ENCODE assay signal across 1 cellular context in the genomic region with DNA sequence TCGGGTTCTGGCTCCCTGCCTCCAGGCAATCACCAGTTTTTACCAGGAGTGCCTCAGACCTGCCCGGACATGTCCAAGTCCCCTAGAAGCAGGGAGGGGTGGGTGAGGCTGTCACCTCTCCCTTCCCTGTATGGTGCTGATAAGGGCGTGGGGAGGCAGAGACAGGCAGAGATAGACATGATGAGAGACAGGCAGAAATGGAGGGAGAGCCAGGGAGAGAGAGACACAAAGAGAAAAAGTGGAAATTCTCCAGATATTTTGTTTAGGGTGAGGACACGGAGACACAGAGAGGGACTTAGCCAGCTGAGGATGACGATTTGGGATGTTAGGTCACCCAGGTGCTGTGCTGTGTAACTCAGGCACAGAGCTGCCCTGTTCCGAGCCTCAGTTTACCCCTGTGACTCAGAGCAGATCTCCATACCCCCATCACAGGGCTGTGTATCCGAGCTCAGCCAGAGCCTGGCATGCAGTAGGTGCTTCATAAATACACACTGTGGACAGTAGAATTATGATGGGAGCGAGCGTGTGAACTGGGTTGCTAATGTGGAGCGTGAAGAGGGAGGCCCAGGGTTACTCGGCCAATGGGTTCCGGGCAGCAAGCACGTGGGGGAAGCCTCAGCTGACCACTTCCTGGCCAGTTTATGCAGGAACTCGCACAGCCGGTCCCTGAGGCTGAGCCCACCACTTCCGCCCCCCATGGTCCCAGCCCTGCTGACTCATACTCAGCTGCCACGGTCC.
A peak's percentile ranks its signal among the peaks of the same experiment; 100 is the strongest.
TF ChIP-seq lines count a peak whose summit lies in the region.

No MANE protein-coding gene starts in this region.

TF ChIP-seq in HEK293, 187 proteins besides CTCF, POLR2A, EP300 and RAD21 (continued from another document and continues in another):
- TF ChIP-seq REST (tag by site-specific recombination; IDR thresholded peaks at IDR 0.05) (peak; percentile 48), ZNF530 (tag by site-specific recombination; IDR thresholded peaks at IDR 0.05; ENCODE audit: low read depth) (no peak), ZNF155 (tag by site-specific recombination; IDR thresholded peaks at IDR 0.05) (no peak), ZNF548 (tag by site-specific recombination; IDR thresholded peaks at IDR 0.05) (no peak), ZNF221 (tag by site-specific recombination; IDR thresholded peaks at IDR 0.05; ENCODE audit: borderline replicate concordance) (no peak), KLF8 (tag by site-specific recombination; IDR thresholded peaks at IDR 0.05) (no peak), ZNF76 (tag by site-specific recombination; IDR thresholded peaks at IDR 0.05; ENCODE audit: borderline replicate concordance, low read depth) (no peak; the same call in 1 of the 2 replicates), ZNF266 (tag by site-specific recombination; IDR thresholded peaks at IDR 0.05; ENCODE audit: low read depth) (no peak), ZNF354C (tag by site-specific recombination; IDR thresholded peaks at IDR 0.05; ENCODE audit: borderline replicate concordance, low read depth) (no peak), ZNF324 (tag by site-specific recombination; IDR thresholded peaks at IDR 0.05) (peak; percentile 53; the same call in 1 of the 2 replicates), KLF1 (tag by site-specific recombination; IDR thresholded peaks at IDR 0.05) (peak; percentile 96), ZBTB44 (tag by site-specific recombination; IDR thresholded peaks at IDR 0.05) (no peak), ZNF626 (tag by site-specific recombination; IDR thresholded peaks at IDR 0.05) (no peak), ZNF521 (tag by site-specific recombination; IDR thresholded peaks at IDR 0.05) (no peak), ZNF473 (tag by site-specific recombination; IDR thresholded peaks at IDR 0.05) (no peak), ZFP69B (tag by site-specific recombination; IDR thresholded peaks at IDR 0.05) (peak; percentile 66), ZNF132 (tag by site-specific recombination; IDR thresholded peaks at IDR 0.05; ENCODE audit: borderline replicate concordance) (no peak), HIC1 (tag by site-specific recombination; IDR thresholded peaks at IDR 0.05) (no peak), SCRT1 (tag by site-specific recombination; IDR thresholded peaks at IDR 0.05; ENCODE audit: borderline replicate concordance) (no peak), ZNF311 (tag by site-specific recombination; IDR thresholded peaks at IDR 0.05; ENCODE audit: borderline replicate concordance) (no peak), SP3 (tag by site-specific recombination; IDR thresholded peaks at IDR 0.05) (no peak; the same call in 1 of the 2 replicates), ZNF707 (tag by site-specific recombination; IDR thresholded peaks at IDR 0.05) (peak; percentile 95), ZNF394 (tag by site-specific recombination; IDR thresholded peaks at IDR 0.05; ENCODE audit: borderline replicate concordance) (no peak; the same call in 1 of the 2 replicates), KLF10 (tag by site-specific recombination; IDR thresholded peaks at IDR 0.05) (no peak), ZBTB48 (tag by site-specific recombination; IDR thresholded peaks at IDR 0.05) (peak; percentile 89), ZNF792 (tag by site-specific recombination; IDR thresholded peaks at IDR 0.05) (peak; percentile 97), GLI2 (tag by site-specific recombination; IDR thresholded peaks at IDR 0.05; ENCODE audit: borderline replicate concordance, low read depth) (no peak), ZNF670 (tag by site-specific recombination; IDR thresholded peaks at IDR 0.05; ENCODE audit: low read depth) (no peak; the same call in 1 of the 2 replicates), ZSCAN23 (tag by site-specific recombination; IDR thresholded peaks at IDR 0.05) (no peak), KLF7 (tag by site-specific recombination; IDR thresholded peaks at IDR 0.05; ENCODE audit: borderline replicate concordance) (no peak), GLIS1 (tag by site-specific recombination; IDR thresholded peaks at IDR 0.05) (peak; percentile 86), ZNF398 (tag by site-specific recombination; IDR thresholded peaks at IDR 0.05) (peak; percentile 99), ZBTB1 (tag by site-specific recombination; IDR thresholded peaks at IDR 0.05) (no peak), ZNF433 (tag by site-specific recombination; IDR thresholded peaks at IDR 0.05; ENCODE audit: low read depth) (no peak), ZNF660 (tag by site-specific recombination; IDR thresholded peaks at IDR 0.05) (peak; percentile 43; the same call in 1 of the 2 replicates), OSR2 (tag by site-specific recombination; IDR thresholded peaks at IDR 0.05) (no peak)
- TF ChIP-seq, protein P1, sequence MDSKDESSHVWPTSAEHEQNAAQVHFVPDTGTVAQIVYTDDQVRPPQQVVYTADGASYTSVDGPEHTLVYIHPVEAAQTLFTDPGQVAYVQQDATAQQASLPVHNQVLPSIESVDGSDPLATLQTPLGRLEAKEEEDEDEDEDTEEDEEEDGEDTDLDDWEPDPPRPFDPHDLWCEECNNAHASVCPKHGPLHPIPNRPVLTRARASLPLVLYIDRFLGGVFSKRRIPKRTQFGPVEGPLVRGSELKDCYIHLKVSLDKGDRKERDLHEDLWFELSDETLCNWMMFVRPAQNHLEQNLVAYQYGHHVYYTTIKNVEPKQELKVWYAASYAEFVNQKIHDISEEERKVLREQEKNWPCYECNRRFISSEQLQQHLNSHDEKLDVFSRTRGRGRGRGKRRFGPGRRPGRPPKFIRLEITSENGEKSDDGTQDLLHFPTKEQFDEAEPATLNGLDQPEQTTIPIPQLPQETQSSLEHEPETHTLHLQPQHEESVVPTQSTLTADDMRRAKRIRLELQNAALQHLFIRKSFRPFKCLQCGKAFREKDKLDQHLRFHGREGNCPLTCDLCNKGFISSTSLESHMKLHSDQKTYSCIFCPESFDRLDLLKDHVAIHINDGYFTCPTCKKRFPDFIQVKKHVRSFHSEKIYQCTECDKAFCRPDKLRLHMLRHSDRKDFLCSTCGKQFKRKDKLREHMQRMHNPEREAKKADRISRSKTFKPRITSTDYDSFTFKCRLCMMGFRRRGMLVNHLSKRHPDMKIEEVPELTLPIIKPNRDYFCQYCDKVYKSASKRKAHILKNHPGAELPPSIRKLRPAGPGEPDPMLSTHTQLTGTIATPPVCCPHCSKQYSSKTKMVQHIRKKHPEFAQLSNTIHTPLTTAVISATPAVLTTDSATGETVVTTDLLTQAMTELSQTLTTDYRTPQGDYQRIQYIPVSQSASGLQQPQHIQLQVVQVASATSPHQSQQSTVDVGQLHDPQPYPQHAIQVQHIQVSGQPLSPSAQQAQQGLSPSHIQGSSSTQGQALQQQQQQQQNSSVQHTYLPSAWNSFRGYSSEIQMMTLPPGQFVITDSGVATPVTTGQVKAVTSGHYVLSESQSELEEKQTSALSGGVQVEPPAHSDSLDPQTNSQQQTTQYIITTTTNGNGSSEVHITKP (tag by site-specific recombination; IDR thresholded peaks at IDR 0.05), result 0 out of 2 replicates have a peak, but pooled peaks have one; percentile 0
- TF ChIP-seq, protein P2, sequence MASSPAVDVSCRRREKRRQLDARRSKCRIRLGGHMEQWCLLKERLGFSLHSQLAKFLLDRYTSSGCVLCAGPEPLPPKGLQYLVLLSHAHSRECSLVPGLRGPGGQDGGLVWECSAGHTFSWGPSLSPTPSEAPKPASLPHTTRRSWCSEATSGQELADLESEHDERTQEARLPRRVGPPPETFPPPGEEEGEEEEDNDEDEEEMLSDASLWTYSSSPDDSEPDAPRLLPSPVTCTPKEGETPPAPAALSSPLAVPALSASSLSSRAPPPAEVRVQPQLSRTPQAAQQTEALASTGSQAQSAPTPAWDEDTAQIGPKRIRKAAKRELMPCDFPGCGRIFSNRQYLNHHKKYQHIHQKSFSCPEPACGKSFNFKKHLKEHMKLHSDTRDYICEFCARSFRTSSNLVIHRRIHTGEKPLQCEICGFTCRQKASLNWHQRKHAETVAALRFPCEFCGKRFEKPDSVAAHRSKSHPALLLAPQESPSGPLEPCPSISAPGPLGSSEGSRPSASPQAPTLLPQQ (tag by site-specific recombination; IDR thresholded peaks at IDR 0.05), result peak; percentile 61
- TF ChIP-seq, protein P3, sequence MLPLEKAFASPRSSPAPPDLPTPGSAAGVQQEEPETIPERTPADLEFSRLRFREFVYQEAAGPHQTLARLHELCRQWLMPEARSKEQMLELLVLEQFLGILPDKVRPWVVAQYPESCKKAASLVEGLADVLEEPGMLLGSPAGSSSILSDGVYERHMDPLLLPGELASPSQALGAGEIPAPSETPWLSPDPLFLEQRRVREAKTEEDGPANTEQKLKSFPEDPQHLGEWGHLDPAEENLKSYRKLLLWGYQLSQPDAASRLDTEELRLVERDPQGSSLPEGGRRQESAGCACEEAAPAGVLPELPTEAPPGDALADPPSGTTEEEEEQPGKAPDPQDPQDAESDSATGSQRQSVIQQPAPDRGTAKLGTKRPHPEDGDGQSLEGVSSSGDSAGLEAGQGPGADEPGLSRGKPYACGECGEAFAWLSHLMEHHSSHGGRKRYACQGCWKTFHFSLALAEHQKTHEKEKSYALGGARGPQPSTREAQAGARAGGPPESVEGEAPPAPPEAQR (tag by site-specific recombination; IDR thresholded peaks at IDR 0.05), result no peak
- TF ChIP-seq, protein P4, sequence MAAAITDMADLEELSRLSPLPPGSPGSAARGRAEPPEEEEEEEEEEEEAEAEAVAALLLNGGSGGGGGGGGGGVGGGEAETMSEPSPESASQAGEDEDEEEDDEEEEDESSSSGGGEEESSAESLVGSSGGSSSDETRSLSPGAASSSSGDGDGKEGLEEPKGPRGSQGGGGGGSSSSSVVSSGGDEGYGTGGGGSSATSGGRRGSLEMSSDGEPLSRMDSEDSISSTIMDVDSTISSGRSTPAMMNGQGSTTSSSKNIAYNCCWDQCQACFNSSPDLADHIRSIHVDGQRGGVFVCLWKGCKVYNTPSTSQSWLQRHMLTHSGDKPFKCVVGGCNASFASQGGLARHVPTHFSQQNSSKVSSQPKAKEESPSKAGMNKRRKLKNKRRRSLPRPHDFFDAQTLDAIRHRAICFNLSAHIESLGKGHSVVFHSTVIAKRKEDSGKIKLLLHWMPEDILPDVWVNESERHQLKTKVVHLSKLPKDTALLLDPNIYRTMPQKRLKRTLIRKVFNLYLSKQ (tag by site-specific recombination; IDR thresholded peaks at IDR 0.05; ENCODE audit: borderline replicate concordance), result no peak
